2 cellular contexts compared by ENCODE assay signal in genomic region chr1:12229835-12230548, GRCh38.
TF ChIP-seq lines count a peak whose summit lies in the region.

Gene VPS13D (plus strand): TSS chr1:12230030. CDS start chr1:12234267, 4,237 bp downstream.

TF ChIP-seq in HEK293, 187 proteins besides CTCF, POLR2A, EP300 and RAD21 (continued from another document):
- no peak for TF ChIP-seq PATZ1 (tag by site-specific recombination; IDR thresholded peaks at IDR 0.05)
- TF ChIP-seq KLF1 (tag by site-specific recombination; IDR thresholded peaks at IDR 0.05): no peak
- TF ChIP-seq ZNF341 (tag by site-specific recombination; IDR thresholded peaks at IDR 0.05; ENCODE audit: low read depth): no peak
- no peak for TF ChIP-seq ZNF707 (tag by site-specific recombination; IDR thresholded peaks at IDR 0.05)
- no peak for TF ChIP-seq PRDM10 (tag by site-specific recombination; IDR thresholded peaks at IDR 0.05)
- peak; percentile 56; the same call in 1 of the 2 replicates for TF ChIP-seq ZNF692 (tag by site-specific recombination; IDR thresholded peaks at IDR 0.05)
- no peak for TF ChIP-seq ZNF76 (tag by site-specific recombination; IDR thresholded peaks at IDR 0.05; ENCODE audit: borderline replicate concordance, low read depth)
- TF ChIP-seq ZSCAN30 (tag by site-specific recombination; IDR thresholded peaks at IDR 0.05): peak; percentile 73; the same call in 1 of the 2 replicates
- TF ChIP-seq ZNF302 (tag by site-specific recombination; IDR thresholded peaks at IDR 0.05; ENCODE audit: low read depth): no peak
- TF ChIP-seq ZNF561 (tag by site-specific recombination; IDR thresholded peaks at IDR 0.05; ENCODE audit: borderline replicate concordance): peak; percentile 60; the same call in 1 of the 2 replicates
- no peak for TF ChIP-seq ZNF544 (tag by site-specific recombination; IDR thresholded peaks at IDR 0.05)
- no peak for TF ChIP-seq ELK4 (IDR thresholded peaks at IDR 0.05; ENCODE audit: borderline replicate concordance, low read depth, low read length)
- TF ChIP-seq OSR2 (tag by site-specific recombination; IDR thresholded peaks at IDR 0.05): no peak
- TF ChIP-seq ZNF239 (tag by site-specific recombination; IDR thresholded peaks at IDR 0.05): no peak

TF ChIP-seq in K562, 482 proteins besides CTCF, POLR2A, EP300 and RAD21 (continued from another document and continues in another):
- TF ChIP-seq HCFC1 (IDR thresholded peaks at IDR 0.05; ENCODE audit: low read depth, low read length) (peak; percentile 87), TSC22D4 (tag; IDR thresholded peaks at IDR 0.05) (no peak), ZKSCAN1 (IDR thresholded peaks at IDR 0.05; ENCODE audit: low read depth, low read length) (0 out of 2 replicates have a peak, but pooled peaks have one; percentile 68), E2F6 (IDR thresholded peaks at IDR 0.05; ENCODE audit: borderline replicate concordance in 1 of 2, extremely low read depth in 1 of 2, insufficient read depth in 1 of 2, insufficient read length in 1 of 2, low read depth in 1 of 2, low read length in 1 of 2, poor library complexity in 1 of 2, severe bottlenecking in 1 of 2) (peak in 1 of 2 experiments; percentile 51), NEUROD1 (IDR thresholded peaks at IDR 0.05; ENCODE audit: borderline replicate concordance, low read depth, low read length, partially characterized antibody) (peak; percentile 77), ZNF277 (CRISPR knock-in tag; IDR thresholded peaks at IDR 0.05; ENCODE audit: borderline replicate concordance) (no peak), CC2D1A (IDR thresholded peaks at IDR 0.05) (no peak), PRMT5 (CRISPR knock-in tag; IDR thresholded peaks at IDR 0.05) (no peak), ZBTB12 (CRISPR knock-in tag; IDR thresholded peaks at IDR 0.05) (peak; percentile 70; the same call in 1 of the 2 replicates), ZNF384 (IDR thresholded peaks at IDR 0.05; ENCODE audit: low read depth, low read length) (0 out of 2 replicates have a peak, but pooled peaks have one; percentile 26), ZNF707 (CRISPR knock-in tag; conservative IDR thresholded peaks at IDR 0.05) (no peak), ATF3 (IDR thresholded peaks at IDR 0.05) (no peak), ATF3 (CRISPR knock-in tag; conservative IDR thresholded peaks at IDR 0.05) (no peak), SMAD1 (IDR thresholded peaks at IDR 0.05; ENCODE audit: low read depth, low read length, partially characterized antibody) (peak; percentile 60), RB1 (IDR thresholded peaks at IDR 0.05; ENCODE audit: low read depth) (peak; percentile 99), CBX3 (IDR thresholded peaks at IDR 0.05; ENCODE audit: borderline replicate concordance in 1 of 2, low read length in 2 of 2) (no peak), SMC3 (conservative IDR thresholded peaks at IDR 0.05; ENCODE audit: insufficient read depth, low read depth, low read length) (peak; percentile 41; the same call in 1 of the 2 replicates), ATF1 (CRISPR knock-in tag; IDR thresholded peaks at IDR 0.05) (peak; percentile 63; the same call in 1 of the 2 replicates), ATF1 (tag; IDR thresholded peaks at IDR 0.05) (peak; percentile 68), SNRNP70 (optimal IDR thresholded peaks at IDR 0.05; ENCODE audit: low read depth, low read length) (no peak), HDAC3 (IDR thresholded peaks at IDR 0.05; ENCODE audit: borderline replicate concordance, partially characterized antibody) (no peak), NR2C1 (IDR thresholded peaks at IDR 0.05) (no peak), NR2C1 (tag; IDR thresholded peaks at IDR 0.05) (no peak), ETS1 (conservative IDR thresholded peaks at IDR 0.05; ENCODE audit: control insufficient read depth, low read depth, low read length) (peak; percentile 97), ARID3A (IDR thresholded peaks at IDR 0.05; ENCODE audit: borderline replicate concordance, low read depth, low read length) (no peak), KDM1A (IDR thresholded peaks at IDR 0.05) (no peak), SIX5 (IDR thresholded peaks at IDR 0.05; ENCODE audit: borderline replicate concordance in 1 of 2, insufficient read depth in 1 of 2, low read depth in 1 of 2, low read length in 2 of 2) (peak in 1 of 2 experiments; percentile 34; a peak in 1 of 4 replicates), MYC (IDR thresholded peaks at IDR 0.05; ENCODE audit: low read depth, low read length) (peak; percentile 65), MYC (CRISPR knock-in tag; IDR thresholded peaks at IDR 0.05; ENCODE audit: borderline replicate concordance, low read depth) (no peak), TFAP4 (CRISPR knock-in tag; IDR thresholded peaks at IDR 0.05; ENCODE audit: borderline replicate concordance) (peak; percentile 50; the same call in 1 of the 2 replicates), POLR2AphosphoS5 (IDR thresholded peaks at IDR 0.05; ENCODE audit: control insufficient read depth, insufficient read depth, low read depth, low read length) (peak; percentile 70), ZNF354B (CRISPR knock-in tag; IDR thresholded peaks at IDR 0.05) (no peak), CREB3L1 (IDR thresholded peaks at IDR 0.05; ENCODE audit: borderline replicate concordance, low read depth) (peak; percentile 47; the same call in 1 of the 2 replicates), ZNF717 (CRISPR knock-in tag; IDR thresholded peaks at IDR 0.05) (no peak), CAMTA2 (CRISPR knock-in tag; conservative IDR thresholded peaks at IDR 0.05) (0 out of 2 replicates have a peak, but pooled peaks have one; percentile 69), HSF4 (CRISPR knock-in tag; IDR thresholded peaks at IDR 0.05; ENCODE audit: borderline replicate concordance) (no peak), POLR3A (IDR thresholded peaks at IDR 0.05; ENCODE audit: borderline replicate concordance, extremely low read depth, insufficient read depth, insufficient read length) (no peak), SETDB1 (IDR thresholded peaks at IDR 0.05; ENCODE audit: low read length) (no peak), ZFPM2 (CRISPR knock-in tag; IDR thresholded peaks at IDR 0.05) (no peak), ZNF449 (CRISPR knock-in tag; IDR thresholded peaks at IDR 0.05) (no peak), MXD1 (CRISPR knock-in tag; IDR thresholded peaks at IDR 0.05; ENCODE audit: borderline replicate concordance, poor library complexity, severe bottlenecking) (no peak), ZBTB9 (CRISPR knock-in tag; IDR thresholded peaks at IDR 0.05) (peak; percentile 96), TCF7L2 (IDR thresholded peaks at IDR 0.05; ENCODE audit: low read depth, low read length) (peak; percentile 32; the same call in 1 of the 2 replicates), ATF4 (CRISPR knock-in tag; IDR thresholded peaks at IDR 0.05) (no peak), TAF1 (IDR thresholded peaks at IDR 0.05; ENCODE audit: control insufficient read depth, extremely low read depth, insufficient read depth, low read length, severe bottlenecking) (peak; percentile 64)
